ENCODE assay signal across 8 cellular contexts in genomic region chr2:80073134-80073561, GRCh38.
DNase-seq lines count a peak whose midpoint lies in the region; ATAC-seq and TF ChIP-seq lines count a peak whose summit lies in the region.

No MANE protein-coding gene starts in this region.

- H2AFZ ChIP-seq in OCI-LY3 (ENCODE audit: low read depth, low read length): peak overlapping the region; percentile 10; the same call in 1 of the 2 replicates

- DNase-seq in Caki2 (ENCODE audit: low read depth): peak; percentile 38
- DNase-seq in HT1080 (ENCODE audit: low read depth): peak; percentile 38
- DNase-seq in cerebellum (ENCODE audit: low spot score): peak; percentile 46
- peak in 1 of 2 donors; percentile 15 for DNase-seq in left colon
- DNase-seq in lower leg skin (ENCODE audit: low spot score in 2 of 2): no peak

- H3K4me2 ChIP-seq in OCI-LY3 (ENCODE audit: low read length): peak overlapping the region; percentile 25

- TF ChIP-seq CTCF in OCI-LY3 (IDR thresholded peaks at IDR 0.05; ENCODE audit: low read depth, low read length): peak; percentile 72
- no peak for TF ChIP-seq CTCF in lower leg skin (IDR thresholded peaks at IDR 0.05)

- H3K27me3 ChIP-seq in OCI-LY3 (ENCODE audit: low read depth, low read length): no peaks in the 10 kb centered on the region

- intact Hi-C loops in left colon (cut with DNase I, micrococcal nuclease): no loop called here
- intact Hi-C loops in lower leg skin (cut with DNase I; ENCODE audit: low total_unique reads): no loop called here

- TF ChIP-seq POLR2A in lower leg skin (IDR thresholded peaks at IDR 0.05): no peak

- no peaks in the 10 kb centered on the region for H4K20me1 ChIP-seq in OCI-LY3 (ENCODE audit: insufficient read depth, low read length)

- H3K36me3 ChIP-seq in OCI-LY3 (replicated peaks; ENCODE audit: low read depth, low read length): no peaks in the 10 kb centered on the region

- H3K79me2 ChIP-seq in OCI-LY3 (ENCODE audit: low read length): no peaks in the 10 kb centered on the region

- H3K27ac ChIP-seq in OCI-LY3 (ENCODE audit: low read length): no peak overlapping the region

- H3K9ac ChIP-seq in OCI-LY3 (ENCODE audit: low read length): no peak overlapping the region

- no peak overlapping the region; the same call in 1 of the 2 replicates for H3K4me3 ChIP-seq in OCI-LY3 (ENCODE audit: low read length)
- no peak overlapping the region for H3K4me3 ChIP-seq in lower leg skin (ENCODE audit: low read depth, poor library complexity, severe bottlenecking)

- 15 to 22% methylated on average over 2 of the region's 2 CpGs for WGBS in lower leg skin, 2 donors

- in situ Hi-C loops in Caki2 (cut with HindIII; ENCODE audit: low pct_unique_long_range_greater_than_20kb, low sequenced_read_pairs): no loop called here

- H3K4me1 ChIP-seq in OCI-LY3 (ENCODE audit: low read length): no peaks in the 10 kb centered on the region

- peak; percentile 79 for ATAC-seq in GM18870 (IDR thresholded peaks at IDR 0.05; ENCODE audit: unreplicated experiment)
- peak; percentile 77 for ATAC-seq in left colon
- ATAC-seq in HG03108 (IDR thresholded peaks at IDR 0.05; ENCODE audit: unreplicated experiment): no peak

- H3K9me3 ChIP-seq in OCI-LY3 (ENCODE audit: insufficient read depth, low read length): no peaks in the 10 kb centered on the region

Comparison
In these comparisons a context has a peak if more than half of its experiments do, and no peak if none do; other contexts are left out.
1. DNase-seq: peak in Caki2 (single experiment), HT1080 (single experiment) and cerebellum (single experiment); none in lower leg skin (0 of 2).